21 cellular contexts compared by ENCODE assay signal in the genomic region with DNA sequence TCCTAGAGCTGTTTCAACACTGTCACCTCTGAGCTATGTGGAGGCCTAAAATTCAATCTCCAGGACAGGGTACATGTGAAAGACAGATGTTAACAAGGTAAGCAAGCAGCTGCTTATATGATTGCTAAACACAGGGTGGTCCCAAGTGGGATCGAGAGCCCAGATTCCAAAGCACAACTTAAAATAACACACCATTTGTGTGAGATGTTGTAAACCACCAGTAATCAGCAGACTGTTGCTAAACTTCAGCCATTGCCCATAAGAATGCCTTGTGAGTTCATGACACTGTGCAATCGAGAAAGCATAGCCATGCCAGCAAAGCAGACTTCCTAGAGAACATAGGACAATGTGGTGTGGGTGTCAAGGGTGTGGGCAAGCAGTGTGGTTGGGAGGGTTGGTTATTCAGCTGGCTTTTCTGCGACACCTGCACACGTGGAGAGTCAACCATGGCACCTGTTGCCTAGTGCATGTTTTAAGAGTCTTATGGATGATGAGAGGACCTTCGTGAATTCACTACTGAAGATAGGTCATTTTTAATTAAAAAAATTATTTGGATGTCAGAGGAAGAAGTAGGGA. TPM values are rescaled to one million over a fixed set of nuclear protein-coding genes. Genes with fewer than 3 reads are reported as not detected.
DNase-seq lines count a peak whose midpoint lies in the region; ATAC-seq and TF ChIP-seq lines count a peak whose summit lies in the region.
"Had no signal": no experiment of that assay in that cellular context is flagged by ENCODE, and none has a peak within 500 bp of the region (broad histone marks: within the 10 kb centered on the region; RNA-seq: fewer than 3 reads in every experiment).

No MANE protein-coding gene starts in this region.

- no peak for TF ChIP-seq CTCF in upper lobe of left lung (IDR thresholded peaks at IDR 0.05)

- 74 to 90% methylated on average over 5 of the region's 5 CpGs for WGBS in upper lobe of left lung, 2 donors

- no peaks in the 10 kb centered on the region for H3K9me3 Mint-ChIP-seq in activated naive CD8-positive, alpha-beta T cell treated with anti-CD3 and anti-CD28 coated beads, Interleukin-2, amount 10 ng/mL, durations not matched to agents 7 days and 5 days
- H3K9me3 Mint-ChIP-seq in activated naive CD8-positive, alpha-beta T cell treated with anti-CD3 and anti-CD28 coated beads for 36 hours = no peaks in the 10 kb centered on the region
- H3K9me3 Mint-ChIP-seq in naive thymus-derived CD4-positive, alpha-beta T cell = peaks cover 0 to 2% (median 0%) of the 10 kb centered on the region in 11 donors
- H3K9me3 Mint-ChIP-seq: T-cell had no signal

- POLR2A ChIA-PET in activated naive CD8-positive, alpha-beta T cell treated with anti-CD3 and anti-CD28 coated beads, Interleukin-2, amount 10 ng/mL, durations not matched to agents 7 days and 5 days (lab: Charles Lee) = no interaction called here
- POLR2A ChIA-PET in naive thymus-derived CD4-positive, alpha-beta T cell (lab: Charles Lee) = no interaction called here

- H3K27me3 Mint-ChIP-seq in activated naive CD8-positive, alpha-beta T cell treated with anti-CD3 and anti-CD28 coated beads, Interleukin-2, amount 10 ng/mL, durations not matched to agents 7 days and 5 days = peaks cover 36% of the 10 kb centered on the region
- peaks cover 23% of the 10 kb centered on the region for H3K27me3 Mint-ChIP-seq in activated naive CD8-positive, alpha-beta T cell treated with anti-CD3 and anti-CD28 coated beads for 36 hours
- H3K27me3 Mint-ChIP-seq in naive thymus-derived CD4-positive, alpha-beta T cell = peaks cover 14 to 23% (median 22%) of the 10 kb centered on the region in 5 donors

- no peak overlapping the region for H3K27ac Mint-ChIP-seq in activated naive CD8-positive, alpha-beta T cell treated with anti-CD3 and anti-CD28 coated beads, Interleukin-2, amount 10 ng/mL, durations not matched to agents 7 days and 5 days
- H3K27ac Mint-ChIP-seq in activated naive CD8-positive, alpha-beta T cell treated with anti-CD3 and anti-CD28 coated beads for 36 hours = no peak overlapping the region
- no peak overlapping the region for H3K27ac Mint-ChIP-seq in naive thymus-derived CD4-positive, alpha-beta T cell
- H3K27ac Mint-ChIP-seq: T-cell had no signal

- no peaks in the 10 kb centered on the region for H3K27me3 ChIP-seq in upper lobe of left lung
- H3K27me3 ChIP-seq in naive thymus-derived CD4-positive, alpha-beta T cell (ENCODE audit: control insufficient read depth in 2 of 2, insufficient read depth in 2 of 2, low read length in 2 of 2) = no peaks in the 10 kb centered on the region
- H3K27me3 ChIP-seq: adrenal gland, vagina had no signal

- no peaks in the 10 kb centered on the region for H3K9me3 ChIP-seq in upper lobe of left lung
- H3K9me3 ChIP-seq in naive thymus-derived CD4-positive, alpha-beta T cell (ENCODE audit: control insufficient read depth in 2 of 3, low read length in 3 of 3) = no peaks in the 10 kb centered on the region
- H3K9me3 ChIP-seq: adrenal gland, Caco-2, vagina had no signal

- peaks cover 6 to 14% (median 10%) of the 10 kb centered on the region in 4 donors for H3K4me1 ChIP-seq in upper lobe of left lung
- peaks cover 0 to 4% of the 10 kb centered on the region in 2 donors for H3K4me1 ChIP-seq in naive thymus-derived CD4-positive, alpha-beta T cell (ENCODE audit: control insufficient read depth in 2 of 2, insufficient read depth in 2 of 2, low read length in 2 of 2)
- H3K4me1 ChIP-seq: Caco-2 had no signal

- peaks cover 8% of the 10 kb centered on the region for H3K36me3 Mint-ChIP-seq in activated naive CD8-positive, alpha-beta T cell treated with anti-CD3 and anti-CD28 coated beads, Interleukin-2, amount 10 ng/mL, durations not matched to agents 7 days and 5 days
- H3K36me3 Mint-ChIP-seq in activated naive CD8-positive, alpha-beta T cell treated with anti-CD3 and anti-CD28 coated beads for 36 hours = no peaks in the 10 kb centered on the region
- H3K36me3 Mint-ChIP-seq in naive thymus-derived CD4-positive, alpha-beta T cell = peaks cover 0 to 7% (median 0%) of the 10 kb centered on the region in 5 donors
- H3K36me3 Mint-ChIP-seq: T-cell had no signal

- no peak for DNase-seq in activated naive CD8-positive, alpha-beta T cell treated with anti-CD3 and anti-CD28 coated beads, Interleukin-2, amount 10 ng/mL, durations not matched to agents 7 days and 5 days
- no peak for DNase-seq in activated naive CD8-positive, alpha-beta T cell treated with anti-CD3 and anti-CD28 coated beads for 36 hours
- peak; percentile 100 for DNase-seq in NCI-H2029 treated with DMSO at 0.1 percent for 48 hours (lab: John Stamatoyannopoulos, UW)
- peak; percentile 55 for DNase-seq in fibroblast of peridontal ligament (ENCODE audit: extremely low read depth)
- no peak for DNase-seq in upper lobe of left lung
- DNase-seq in naive thymus-derived CD4-positive, alpha-beta T cell = no peak
- DNase-seq: adrenal gland; Caco-2; caudate nucleus; effector CD4-positive, alpha-beta T cell; GDM1; hypothalamus; kidney glomerular epithelial cell; occipital lobe; right cardiac atrium; T-cell; WERI-Rb-1 had no signal

- CTCF ChIA-PET in naive thymus-derived CD4-positive, alpha-beta T cell (lab: Charles Lee) = interaction anchor here (0.6 to 0.7 kb wide), 2 partner anchors 17 to 90 kb away, joined by 3 to 4 read pairs; no protein-coding TSS in a partner anchor

- H3K27ac ChIP-seq in upper lobe of left lung = no peak overlapping the region
- no peak overlapping the region for H3K27ac ChIP-seq in naive thymus-derived CD4-positive, alpha-beta T cell (ENCODE audit: low read depth, low read length)
- H3K27ac ChIP-seq: adrenal gland, RWPE1, vagina, WERI-Rb-1 had no signal

- intact Hi-C loops in naive thymus-derived CD4-positive, alpha-beta T cell (cut with micrococcal nuclease) = loop anchor here (1.0 to 2.0 kb wide), 4 partner anchors 18 to 158 kb away; no protein-coding TSS in a partner anchor

- H3K4me3 Mint-ChIP-seq in activated naive CD8-positive, alpha-beta T cell treated with anti-CD3 and anti-CD28 coated beads, Interleukin-2, amount 10 ng/mL, durations not matched to agents 7 days and 5 days = no peak overlapping the region
- H3K4me3 Mint-ChIP-seq in activated naive CD8-positive, alpha-beta T cell treated with anti-CD3 and anti-CD28 coated beads for 36 hours = no peak overlapping the region
- H3K4me3 Mint-ChIP-seq in naive thymus-derived CD4-positive, alpha-beta T cell = no peak overlapping the region
- H3K4me3 Mint-ChIP-seq: T-cell had no signal

- TF ChIP-seq POLR2A in upper lobe of left lung (IDR thresholded peaks at IDR 0.05) = no peak

- peak; percentile 20 for ATAC-seq in activated naive CD8-positive, alpha-beta T cell treated with anti-CD3 and anti-CD28 coated beads, Interleukin-2, amount 10 ng/mL, durations not matched to agents 7 days and 5 days (ENCODE audit: low read depth)
- ATAC-seq in upper lobe of left lung (ENCODE audit: low FRiP score in 2 of 2) (peak; percentile 31 to 36), esophagus mucosa (no peak), HG03521 (IDR thresholded peaks at IDR 0.05; ENCODE audit: unreplicated experiment) (no peak)
- no peak for ATAC-seq in naive thymus-derived CD4-positive, alpha-beta T cell
- ATAC-seq: right cardiac atrium had no signal

- no peaks in the 10 kb centered on the region for H3K36me3 ChIP-seq in upper lobe of left lung
- H3K36me3 ChIP-seq in naive thymus-derived CD4-positive, alpha-beta T cell (ENCODE audit: control insufficient read depth in 2 of 3, insufficient read depth in 3 of 3, low read length in 3 of 3) = no peaks in the 10 kb centered on the region
- H3K36me3 ChIP-seq: adrenal gland, vagina, WERI-Rb-1 had no signal

- TF ChIP-seq EP300 in upper lobe of left lung (IDR thresholded peaks at IDR 0.05) = no peak

- H3K4me3 ChIP-seq in upper lobe of left lung = no peak overlapping the region
- no peak overlapping the region for H3K4me3 ChIP-seq in naive thymus-derived CD4-positive, alpha-beta T cell (ENCODE audit: low read length)
- H3K4me3 ChIP-seq: adrenal gland, vagina had no signal

- peaks cover 24% of the 10 kb centered on the region for H3K4me1 Mint-ChIP-seq in activated naive CD8-positive, alpha-beta T cell treated with anti-CD3 and anti-CD28 coated beads, Interleukin-2, amount 10 ng/mL, durations not matched to agents 7 days and 5 days
- no peaks in the 10 kb centered on the region for H3K4me1 Mint-ChIP-seq in activated naive CD8-positive, alpha-beta T cell treated with anti-CD3 and anti-CD28 coated beads for 36 hours
- H3K4me1 Mint-ChIP-seq in naive thymus-derived CD4-positive, alpha-beta T cell = peaks cover 0 to 38% (median 0%) of the 10 kb centered on the region in 7 donors

RNA-seq across cellular contexts. Expression of gene CALHM6, which starts 16.1 kb away (rescaled TPM):
- total RNA-seq in activated naive CD8-positive, alpha-beta T cell treated with anti-CD3 and anti-CD28 coated beads, Interleukin-2, amount 10 ng/mL, durations not matched to agents 7 days and 5 days = 10 to 100 TPM; 23.2 to 26.7 TPM
- total RNA-seq in activated naive CD8-positive, alpha-beta T cell treated with anti-CD3 and anti-CD28 coated beads for 36 hours = 1 to 10 TPM; 5.6 to 7.4 TPM
- total RNA-seq in upper lobe of left lung = 10 to 100 TPM in 1 of 6 donors, 1 to 10 TPM in 3, not detected in 2; 2.7 to 23.0 (median 7.1) TPM
- 10 to 100 TPM in 2 of 5 experiments, 1 to 10 TPM in 3; 3.0 to 79.3 (median 5.6) TPM for total RNA-seq in naive thymus-derived CD4-positive, alpha-beta T cell
- polyA plus RNA-seq in naive thymus-derived CD4-positive, alpha-beta T cell = 10 to 100 TPM; 24.4 to 52.1 TPM
- total RNA-seq in esophagus mucosa = 0.20 TPM
- total RNA-seq: Caco-2, vagina had no signal

Comparison
In these comparisons a context has a peak if more than half of its experiments do, and no peak if none do; other contexts are left out.
1. ATAC-seq: peak in activated naive CD8-positive, alpha-beta T cell treated with anti-CD3 and anti-CD28 coated beads, Interleukin-2, amount 10 ng/mL, durations not matched to agents 7 days and 5 days (single experiment) and upper lobe of left lung (2 of 2); none in naive thymus-derived CD4-positive, alpha-beta T cell (single experiment), esophagus mucosa (single experiment) and HG03521 (single experiment).
2. DNase-seq: peak in NCI-H2029 treated with DMSO at 0.1 percent for 48 hours (single experiment) and fibroblast of peridontal ligament (single experiment); none in activated naive CD8-positive, alpha-beta T cell treated with anti-CD3 and anti-CD28 coated beads, Interleukin-2, amount 10 ng/mL, durations not matched to agents 7 days and 5 days (single experiment), activated naive CD8-positive, alpha-beta T cell treated with anti-CD3 and anti-CD28 coated beads for 36 hours (single experiment), upper lobe of left lung (0 of 2) and naive thymus-derived CD4-positive, alpha-beta T cell (0 of 9).